In the genomic region with DNA sequence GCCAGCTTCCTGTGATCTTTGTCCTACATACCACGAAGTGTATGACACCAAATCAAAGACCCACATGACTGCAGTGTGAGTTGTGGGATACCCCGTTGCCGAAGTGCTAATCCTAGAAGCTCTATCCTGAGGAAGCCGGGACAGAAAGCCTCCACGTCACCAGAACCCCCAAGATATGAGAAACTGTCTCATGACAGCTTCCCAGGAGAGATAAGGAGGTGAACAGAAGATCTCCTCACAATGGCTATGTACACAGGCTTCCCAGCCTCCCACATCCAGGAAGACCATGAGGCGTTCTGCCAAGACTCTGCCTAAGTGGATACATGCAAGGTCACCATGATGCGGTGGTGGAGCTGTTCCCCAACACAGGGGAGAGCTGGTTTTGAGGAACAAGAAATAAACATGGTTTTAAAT, we compare ENCODE assay signal across 1 cellular context.
TF ChIP-seq lines count a peak whose summit lies in the region.

No MANE protein-coding gene starts in this region.

TF ChIP-seq in HepG2, 621 proteins besides CTCF, POLR2A, EP300 and RAD21:
- TF ChIP-seq ZNF224 (CRISPR knock-in tag; IDR thresholded peaks at IDR 0.05) (no peak), TFE3 (CRISPR knock-in tag; IDR thresholded peaks at IDR 0.05) (no peak), TIGD3 (CRISPR knock-in tag; IDR thresholded peaks at IDR 0.05; ENCODE audit: borderline replicate concordance) (no peak), TP53 (CRISPR knock-in tag; conservative IDR thresholded peaks at IDR 0.05) (no peak), EHMT2 (IDR thresholded peaks at IDR 0.05; ENCODE audit: borderline replicate concordance, low read depth, low read length) (no peak), FOXM1 (CRISPR knock-in tag; IDR thresholded peaks at IDR 0.05) (no peak), ETV6 (CRISPR knock-in tag; conservative IDR thresholded peaks at IDR 0.05) (no peak), AKAP8 (CRISPR knock-in tag; IDR thresholded peaks at IDR 0.05) (no peak), ZNF510 (CRISPR knock-in tag; IDR thresholded peaks at IDR 0.05; ENCODE audit: low read depth) (no peak), GPBP1L1 (CRISPR knock-in tag; IDR thresholded peaks at IDR 0.05) (no peak), ZNF44 (CRISPR knock-in tag; IDR thresholded peaks at IDR 0.05) (no peak)
- TF ChIP-seq, protein P1, sequence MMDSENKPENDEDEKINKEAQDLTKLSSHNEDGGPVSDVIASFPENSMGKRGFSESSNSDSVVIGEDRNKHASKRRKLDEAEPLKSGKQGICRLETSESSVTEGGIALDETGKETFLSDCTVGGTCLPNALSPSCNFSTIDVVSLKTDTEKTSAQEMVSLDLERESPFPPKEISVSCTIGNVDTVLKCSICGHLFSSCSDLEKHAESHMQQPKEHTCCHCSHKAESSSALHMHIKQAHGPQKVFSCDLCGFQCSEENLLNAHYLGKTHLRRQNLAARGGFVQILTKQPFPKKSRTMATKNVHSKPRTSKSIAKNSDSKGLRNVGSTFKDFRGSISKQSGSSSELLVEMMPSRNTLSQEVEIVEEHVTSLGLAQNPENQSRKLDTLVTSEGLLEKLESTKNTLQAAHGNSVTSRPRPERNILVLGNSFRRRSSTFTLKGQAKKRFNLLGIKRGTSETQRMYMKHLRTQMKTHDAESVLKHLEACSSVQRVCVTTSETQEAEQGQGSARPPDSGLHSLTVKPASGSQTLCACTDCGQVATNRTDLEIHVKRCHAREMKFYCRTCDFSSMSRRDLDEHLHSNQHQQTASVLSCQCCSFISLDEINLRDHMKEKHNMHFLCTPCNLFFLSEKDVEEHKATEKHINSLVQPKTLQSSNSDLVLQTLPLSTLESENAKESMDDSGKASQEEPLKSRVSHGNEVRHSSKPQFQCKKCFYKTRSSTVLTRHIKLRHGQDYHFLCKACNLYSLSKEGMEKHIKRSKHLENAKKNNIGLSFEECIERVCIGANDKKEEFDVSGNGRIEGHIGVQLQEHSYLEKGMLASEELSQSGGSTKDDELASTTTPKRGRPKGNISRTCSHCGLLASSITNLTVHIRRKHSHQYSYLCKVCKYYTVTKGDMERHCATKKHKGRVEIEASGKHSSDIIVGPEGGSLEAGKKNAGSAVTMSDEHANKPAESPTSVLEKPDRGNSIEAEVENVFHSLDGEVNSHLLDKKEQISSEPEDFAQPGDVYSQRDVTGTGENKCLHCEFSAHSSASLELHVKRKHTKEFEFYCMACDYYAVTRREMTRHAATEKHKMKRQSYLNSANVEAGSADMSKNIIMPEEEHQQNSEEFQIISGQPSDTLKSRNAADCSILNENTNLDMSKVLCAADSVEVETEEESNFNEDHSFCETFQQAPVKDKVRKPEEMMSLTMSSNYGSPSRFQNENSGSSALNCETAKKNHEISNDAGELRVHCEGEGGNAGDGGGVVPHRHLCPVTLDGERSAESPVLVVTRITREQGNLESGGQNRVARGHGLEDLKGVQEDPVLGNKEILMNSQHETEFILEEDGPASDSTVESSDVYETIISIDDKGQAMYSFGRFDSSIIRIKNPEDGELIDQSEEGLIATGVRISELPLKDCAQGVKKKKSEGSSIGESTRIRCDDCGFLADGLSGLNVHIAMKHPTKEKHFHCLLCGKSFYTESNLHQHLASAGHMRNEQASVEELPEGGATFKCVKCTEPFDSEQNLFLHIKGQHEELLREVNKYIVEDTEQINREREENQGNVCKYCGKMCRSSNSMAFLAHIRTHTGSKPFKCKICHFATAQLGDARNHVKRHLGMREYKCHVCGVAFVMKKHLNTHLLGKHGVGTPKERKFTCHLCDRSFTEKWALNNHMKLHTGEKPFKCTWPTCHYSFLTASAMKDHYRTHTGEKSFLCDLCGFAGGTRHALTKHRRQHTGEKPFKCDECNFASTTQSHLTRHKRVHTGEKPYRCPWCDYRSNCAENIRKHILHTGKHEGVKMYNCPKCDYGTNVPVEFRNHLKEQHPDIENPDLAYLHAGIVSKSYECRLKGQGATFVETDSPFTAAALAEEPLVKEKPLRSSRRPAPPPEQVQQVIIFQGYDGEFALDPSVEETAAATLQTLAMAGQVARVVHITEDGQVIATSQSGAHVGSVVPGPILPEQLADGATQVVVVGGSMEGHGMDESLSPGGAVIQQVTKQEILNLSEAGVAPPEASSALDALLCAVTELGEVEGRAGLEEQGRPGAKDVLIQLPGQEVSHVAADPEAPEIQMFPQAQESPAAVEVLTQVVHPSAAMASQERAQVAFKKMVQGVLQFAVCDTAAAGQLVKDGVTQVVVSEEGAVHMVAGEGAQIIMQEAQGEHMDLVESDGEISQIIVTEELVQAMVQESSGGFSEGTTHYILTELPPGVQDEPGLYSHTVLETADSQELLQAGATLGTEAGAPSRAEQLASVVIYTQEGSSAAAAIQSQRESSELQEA (CRISPR knock-in tag; IDR thresholded peaks at IDR 0.05; ENCODE audit: not compliant biosample characterization): no peak
- TF ChIP-seq, protein P2, sequence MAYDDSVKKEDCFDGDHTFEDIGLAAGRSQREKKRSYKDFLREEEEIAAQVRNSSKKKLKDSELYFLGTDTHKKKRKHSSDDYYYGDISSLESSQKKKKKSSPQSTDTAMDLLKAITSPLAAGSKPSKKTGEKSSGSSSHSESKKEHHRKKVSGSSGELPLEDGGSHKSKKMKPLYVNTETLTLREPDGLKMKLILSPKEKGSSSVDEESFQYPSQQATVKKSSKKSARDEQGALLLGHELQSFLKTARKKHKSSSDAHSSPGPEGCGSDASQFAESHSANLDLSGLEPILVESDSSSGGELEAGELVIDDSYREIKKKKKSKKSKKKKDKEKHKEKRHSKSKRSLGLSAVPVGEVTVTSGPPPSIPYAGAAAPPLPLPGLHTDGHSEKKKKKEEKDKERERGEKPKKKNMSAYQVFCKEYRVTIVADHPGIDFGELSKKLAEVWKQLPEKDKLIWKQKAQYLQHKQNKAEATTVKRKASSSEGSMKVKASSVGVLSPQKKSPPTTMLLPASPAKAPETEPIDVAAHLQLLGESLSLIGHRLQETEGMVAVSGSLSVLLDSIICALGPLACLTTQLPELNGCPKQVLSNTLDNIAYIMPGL (CRISPR knock-in tag; IDR thresholded peaks at IDR 0.05; ENCODE audit: borderline replicate concordance in 1 of 2, low read depth in 1 of 2): no peak
TF ChIP-seq in HepG2: peak in this region for 0.
